10 cellular contexts compared by ENCODE assay signal in the genomic region with DNA sequence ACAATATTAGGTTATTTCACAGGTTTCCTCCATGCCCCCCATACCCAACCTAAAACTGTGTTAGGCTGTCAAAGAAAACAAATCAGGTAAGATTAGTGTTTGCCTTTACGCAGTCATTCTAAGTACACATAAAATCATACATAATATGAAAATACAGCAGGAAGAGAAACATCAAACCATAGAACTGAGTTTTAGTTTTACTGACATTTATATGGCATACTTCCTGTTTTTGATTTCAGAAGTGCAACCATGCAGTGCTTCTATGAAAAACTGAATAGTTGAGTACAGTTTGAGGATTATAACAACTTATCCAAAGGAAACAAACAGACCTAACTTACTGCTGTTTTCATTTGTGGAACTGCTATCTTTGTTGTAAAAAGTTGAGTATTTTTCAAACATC.
DNase-seq lines count a peak whose midpoint lies in the region; ATAC-seq and TF ChIP-seq lines count a peak whose summit lies in the region.
"Had no signal": no experiment of that assay in that cellular context is flagged by ENCODE, and none has a peak within 500 bp of the region (broad histone marks: within the 10 kb centered on the region; RNA-seq: fewer than 3 reads in every experiment).

No MANE protein-coding gene starts in this region.

- DNase-seq in activated CD4-positive, alpha-beta memory T cell treated with anti-CD3 and anti-CD28 coated beads for 36 hours: no peak
- DNase-seq in GM23248 (no peak), NCI-H1092 treated with DMSO at 0.1 percent for 48 hours (lab: John Stamatoyannopoulos, UW) (no peak), heart left ventricle (no peak)
- DNase-seq: DMS53 had no signal

- H3K4me3 Mint-ChIP-seq in activated CD4-positive, alpha-beta memory T cell treated with anti-CD3 and anti-CD28 coated beads for 36 hours: no peak overlapping the region

- no peaks in the 10 kb centered on the region for H3K36me3 Mint-ChIP-seq in activated CD4-positive, alpha-beta memory T cell treated with anti-CD3 and anti-CD28 coated beads for 36 hours

- POLR2A ChIA-PET in activated CD4-positive, alpha-beta memory T cell treated with anti-CD3 and anti-CD28 coated beads for 36 hours (lab: Charles Lee): interaction anchor here (1.4 to 1.5 kb wide), 2 partner anchors 17 to 26 kb away, joined by 3 to 4 read pairs; no protein-coding TSS in a partner anchor

- H4K20me1 ChIP-seq in BLaER1 treated with 17β-estradiol and CSF1 and Interleukin-3, amounts not matched to agents 10 nM and 100 nM: peaks cover 4 to 100% (median 21%) of the 10 kb centered on the region in 11 experiments; a peak in 15 of 22 replicates
- H4K20me1 ChIP-seq in GM23248 (ENCODE audit: insufficient read depth): no peaks in the 10 kb centered on the region

- ATAC-seq in GM18870 (IDR thresholded peaks at IDR 0.05; ENCODE audit: unreplicated experiment): peak; percentile 87
- ATAC-seq in HG03097 (IDR thresholded peaks at IDR 0.05; ENCODE audit: low FRiP score, unreplicated experiment): peak; percentile 68
- no peak for ATAC-seq in heart left ventricle
- no peak for ATAC-seq in esophagus mucosa
- ATAC-seq: sciatic nerve had no signal

- H3K4me2 ChIP-seq in BLaER1 treated with 17β-estradiol and CSF1 and Interleukin-3, amounts not matched to agents 10 nM and 100 nM: peak overlapping the region; percentile 50 to 85 (median 68)
- H3K4me2 ChIP-seq in GM23248 (ENCODE audit: unreplicated experiment): no peak overlapping the region

- CTCF ChIA-PET in activated CD4-positive, alpha-beta memory T cell treated with anti-CD3 and anti-CD28 coated beads for 36 hours (lab: Charles Lee): interaction anchor here (0.7 to 1.7 kb wide), 4 partner anchors 11 to 806 kb away, joined by 3 to 6 read pairs (median 5); a partner anchor contains a TSS

- H3K9ac ChIP-seq in BLaER1 treated with 17β-estradiol and CSF1 and Interleukin-3, amounts not matched to agents 10 nM and 100 nM: peak overlapping the region in 10 of 11 experiments; percentile 28 to 57 (median 41); a peak in 14 of 22 replicates
- no peak overlapping the region for H3K9ac ChIP-seq in GM23248

- H3K27ac Mint-ChIP-seq in activated CD4-positive, alpha-beta memory T cell treated with anti-CD3 and anti-CD28 coated beads for 36 hours: peak overlapping the region; percentile 44

- H3K9me3 Mint-ChIP-seq in activated CD4-positive, alpha-beta memory T cell treated with anti-CD3 and anti-CD28 coated beads for 36 hours: no peaks in the 10 kb centered on the region

- peaks cover 12 to 63% (median 34%) of the 10 kb centered on the region in 11 experiments; a peak in 19 of 22 replicates for H3K36me3 ChIP-seq in BLaER1 treated with 17β-estradiol and CSF1 and Interleukin-3, amounts not matched to agents 10 nM and 100 nM
- no peaks in the 10 kb centered on the region; the same call in 1 of the 2 replicates for H3K36me3 ChIP-seq in GM23248 (ENCODE audit: low read depth)
- peaks cover 0 to 5% (median 0%) of the 10 kb centered on the region in 9 donors for H3K36me3 ChIP-seq in heart left ventricle

- H3K9me2 ChIP-seq in GM23248 (ENCODE audit: insufficient read depth): no peaks in the 10 kb centered on the region

- H2AFZ ChIP-seq in GM23248: no peak overlapping the region

- intact Hi-C loops in activated CD4-positive, alpha-beta memory T cell treated with anti-CD3 and anti-CD28 coated beads for 36 hours (cut with micrococcal nuclease): loop anchor here (1.0 to 2.0 kb wide), 2 partner anchors 16 to 24 kb away; no protein-coding TSS in a partner anchor
- intact Hi-C loops in heart left ventricle (cut with DNase I): no loop called here

- no peak for TF ChIP-seq POLR2A in heart left ventricle (IDR thresholded peaks at IDR 0.05)

- TF ChIP-seq CTCF in heart left ventricle (IDR thresholded peaks at IDR 0.05): no peak

- peaks cover 35 to 72% (median 56%) of the 10 kb centered on the region in 10 experiments for H3K4me1 ChIP-seq in BLaER1 treated with 17β-estradiol and CSF1 and Interleukin-3, amounts not matched to agents 10 nM and 100 nM
- H3K4me1 ChIP-seq in GM23248 (ENCODE audit: insufficient read depth) (peaks cover 16% of the 10 kb centered on the region), heart left ventricle (peaks cover 0 to 68% (median 21%) of the 10 kb centered on the region in 12 donors)

- H3K4me1 Mint-ChIP-seq in activated CD4-positive, alpha-beta memory T cell treated with anti-CD3 and anti-CD28 coated beads for 36 hours (ENCODE audit: low read depth): peaks cover 31% of the 10 kb centered on the region

- H3K79me2 ChIP-seq in GM23248 (ENCODE audit: insufficient read depth): peaks cover 85% of the 10 kb centered on the region

- H3K9me3 ChIP-seq in BLaER1 treated with 17β-estradiol and CSF1 and Interleukin-3, amounts not matched to agents 10 nM and 100 nM (replicated peaks in 1 of 11): peaks cover 0 to 23% (median 10%) of the 10 kb centered on the region in 11 experiments; a peak in 10 of 22 replicates
- H3K9me3 ChIP-seq in GM23248 (ENCODE audit: low read depth) (no peaks in the 10 kb centered on the region), heart left ventricle (no peaks in the 10 kb centered on the region)

- in situ Hi-C loops in GM23248 (cut with MboI): no loop called here

- H3F3A ChIP-seq in GM23248 (ENCODE audit: insufficient read depth): peaks cover 13% of the 10 kb centered on the region; the same call in 1 of the 2 replicates

- H3K27me3 ChIP-seq in BLaER1 treated with 17β-estradiol and CSF1 and Interleukin-3, amounts not matched to agents 10 nM and 100 nM: no peaks in the 10 kb centered on the region
- no peaks in the 10 kb centered on the region for H3K27me3 ChIP-seq in GM23248 (replicated peaks; ENCODE audit: insufficient read depth)
- no peaks in the 10 kb centered on the region for H3K27me3 ChIP-seq in heart left ventricle

- peak overlapping the region in 10 of 11 experiments; percentile 35 to 73 (median 63); a peak in 20 of 22 replicates for H3K27ac ChIP-seq in BLaER1 treated with 17β-estradiol and CSF1 and Interleukin-3, amounts not matched to agents 10 nM and 100 nM
- H3K27ac ChIP-seq in GM23248: no peak overlapping the region
- peak overlapping the region in 3 of 12 donors; percentile 5 to 64 (median 21) for H3K27ac ChIP-seq in heart left ventricle

- H3K4me3 ChIP-seq in BLaER1 treated with 17β-estradiol and CSF1 and Interleukin-3, amounts not matched to agents 10 nM and 100 nM: peak overlapping the region in 2 of 10 experiments; percentile 2 to 3; a peak in 1 of 20 replicates
- no peak overlapping the region for H3K4me3 ChIP-seq in GM23248
- H3K4me3 ChIP-seq in heart left ventricle: no peak overlapping the region

- 94 to 96% methylated on average over 1 of the region's 1 CpG for WGBS in GM23248 (ENCODE audit: low coverage in 1 of 2, low lambda C conversion rate in 2 of 2, missing lambda C conversion rate in 2 of 2), 2 experiments
- 83 to 89% (median 86%) methylated on average over 1 of the region's 1 CpG for WGBS in heart left ventricle, 4 donors

- no peaks in the 10 kb centered on the region for H3K27me3 Mint-ChIP-seq in activated CD4-positive, alpha-beta memory T cell treated with anti-CD3 and anti-CD28 coated beads for 36 hours

Comparison
In these comparisons a context has a peak if more than half of its experiments do, and no peak if none do; other contexts are left out.
1. ATAC-seq: peak in GM18870 (single experiment) and HG03097 (single experiment); none in heart left ventricle (0 of 4) and esophagus mucosa (single experiment).